ENCODE assay signal across 1 cellular context in the genomic region with DNA sequence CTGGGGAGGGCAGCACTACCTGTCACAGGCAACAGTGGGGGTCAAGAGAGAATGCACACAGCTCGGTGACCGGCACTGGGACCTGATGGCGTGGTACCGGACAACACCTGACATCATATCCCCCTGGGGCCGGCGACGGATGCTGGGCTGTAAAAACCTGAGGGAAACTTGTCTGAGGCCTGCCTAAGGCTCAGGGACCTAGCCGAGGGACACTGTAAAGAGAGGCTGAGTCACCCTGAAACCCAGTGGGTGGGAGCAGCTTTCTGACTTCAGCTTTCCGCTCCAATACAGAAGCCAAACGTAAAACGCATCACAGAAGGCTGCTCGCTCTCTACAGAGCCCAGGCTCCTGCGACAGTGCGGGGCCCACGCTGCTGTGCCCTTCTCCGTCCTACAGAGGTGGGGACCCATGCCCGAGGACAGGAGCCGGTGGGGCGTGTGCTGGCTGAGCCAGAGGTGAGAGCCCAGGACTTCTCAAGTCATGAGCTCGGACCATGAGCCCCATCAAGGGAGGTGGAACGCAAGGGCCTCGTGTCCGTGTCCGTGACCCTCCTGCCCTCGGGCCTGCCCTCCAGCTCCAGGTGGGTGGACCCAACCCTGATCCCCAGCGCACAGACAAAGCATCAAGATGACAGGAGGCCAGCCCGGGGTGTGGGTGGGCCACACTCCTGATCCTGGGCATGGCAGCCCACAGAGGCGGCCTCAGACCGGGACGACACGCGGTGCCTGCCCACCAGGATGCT.
TF ChIP-seq lines count a peak whose summit lies in the region.

No MANE protein-coding gene starts in this region.

TF ChIP-seq in SK-N-SH, 30 proteins besides CTCF, POLR2A, EP300 and RAD21 (continued from another document):
- no peak for TF ChIP-seq ZBTB33 (IDR thresholded peaks at IDR 0.05; ENCODE audit: borderline replicate concordance, low read depth)
- TF ChIP-seq MEF2A (IDR thresholded peaks at IDR 0.05; ENCODE audit: borderline replicate concordance, low read depth) = no peak
- no peak for TF ChIP-seq EZH2phosphoT487 (IDR thresholded peaks at IDR 0.05; ENCODE audit: borderline replicate concordance, low read depth)
- no peak for TF ChIP-seq RXRA (IDR thresholded peaks at IDR 0.05; ENCODE audit: borderline replicate concordance, low read depth)
